Comparison of ENCODE assay signal across 12 cellular contexts in genomic region chr1:161092621-161093028, GRCh38. TPM values are rescaled to one million over a fixed set of nuclear protein-coding genes. Genes with fewer than 3 reads are reported as not detected.
DNase-seq lines count a peak whose midpoint lies in the region; ATAC-seq and TF ChIP-seq lines count a peak whose summit lies in the region.
"Had no signal": no experiment of that assay in that cellular context is flagged by ENCODE, and none has a peak within 500 bp of the region (broad histone marks: within the 10 kb centered on the region; RNA-seq: fewer than 3 reads in every experiment).

No MANE protein-coding gene starts in this region.

- no peaks in the 10 kb centered on the region; the same call in 1 of the 2 replicates for H3K4me1 ChIP-seq in GM23338 (ENCODE audit: insufficient read depth)

- H3K36me3 Mint-ChIP-seq in GM23338 (ENCODE audit: low read depth) = no peaks in the 10 kb centered on the region

- H3K4me3 Mint-ChIP-seq in GM23338 = no peak overlapping the region

- H3K9me2 ChIP-seq in GM23338 (ENCODE audit: insufficient read depth) = no peaks in the 10 kb centered on the region

- H3K27me3 ChIP-seq in GM23338 (ENCODE audit: insufficient read depth) = no peaks in the 10 kb centered on the region
- H3K27me3 ChIP-seq: BLaER1 had no signal

- H3K4me3 ChIP-seq in GM23338 = no peak overlapping the region
- H3K4me3 ChIP-seq: BLaER1, coronary artery had no signal

- DNase-seq in A172 (ENCODE audit: low spot score) (peak; percentile 72), glomerular visceral epithelial cell (ENCODE audit: extremely low spot score) (peak; percentile 30), COR-L47 (lab: John Stamatoyannopoulos, UW) (no peak), GM23338 (ENCODE audit: low spot score) (no peak), NCI-H187 treated with DMSO at 0.1 percent for 48 hours (lab: John Stamatoyannopoulos, UW) (no peak), NAMALWA (ENCODE audit: low spot score) (no peak)
- DNase-seq in activated CD8-positive, alpha-beta memory T cell treated with anti-CD3 and anti-CD28 coated beads, Interleukin-2, amount 50 U/mL, for 4 hours = peak; percentile 51
- DNase-seq: naive thymus-derived CD8-positive, alpha-beta T cell had no signal

- ATAC-seq in HG02610 (IDR thresholded peaks at IDR 0.05; ENCODE audit: unreplicated experiment) = peak; percentile 40
- ATAC-seq in GM23338 = no peak

- peaks cover 11% of the 10 kb centered on the region for H3K4me1 Mint-ChIP-seq in GM23338

- no peaks in the 10 kb centered on the region for H3K36me3 ChIP-seq in GM23338 (ENCODE audit: insufficient read depth)
- H3K36me3 ChIP-seq: BLaER1 had no signal

- peaks cover 7% of the 10 kb centered on the region for H3K27me3 Mint-ChIP-seq in GM23338 (ENCODE audit: insufficient read depth, low read depth, poor library complexity)

- H3K27ac Mint-ChIP-seq in GM23338 = no peak overlapping the region

- no peak overlapping the region for H3K4me2 ChIP-seq in GM23338
- H3K4me2 ChIP-seq: BLaER1 had no signal

- TF ChIP-seq CTCF in GM23338 (conservative IDR thresholded peaks at IDR 0.05; ENCODE audit: low read depth in 2 of 2) = no peak

- no peaks in the 10 kb centered on the region for H3K79me2 ChIP-seq in GM23338 (replicated peaks; ENCODE audit: insufficient read depth)

- H3F3A ChIP-seq in GM23338 (replicated peaks; ENCODE audit: low read depth) = no peaks in the 10 kb centered on the region

- no peak overlapping the region for H3K27ac ChIP-seq in GM23338 (ENCODE audit: low read depth)
- H3K27ac ChIP-seq: BLaER1, coronary artery had no signal

- H4K20me1 ChIP-seq in GM23338 (replicated peaks; ENCODE audit: insufficient read depth) = no peaks in the 10 kb centered on the region
- H4K20me1 ChIP-seq: BLaER1 had no signal

- no peak overlapping the region for H2AFZ ChIP-seq in GM23338

- H3K9me3 Mint-ChIP-seq in GM23338 = peaks cover 2% of the 10 kb centered on the region; the same call in 1 of the 3 replicates

TF ChIP-seq in GM23338, 12 proteins besides CTCF, POLR2A, EP300 and RAD21:
- TF ChIP-seq ZNF462 (CRISPR knock-in tag; IDR thresholded peaks at IDR 0.05) = no peak
- TF ChIP-seq CREB1 (CRISPR knock-in tag; IDR thresholded peaks at IDR 0.05; ENCODE audit: low read depth) = no peak
- TF ChIP-seq NANOG (IDR thresholded peaks at IDR 0.05; ENCODE audit: borderline replicate concordance) = no peak
- TF ChIP-seq ZNF114 (CRISPR knock-in tag; IDR thresholded peaks at IDR 0.05) = no peak
- TF ChIP-seq REST (IDR thresholded peaks at IDR 0.05; ENCODE audit: unreplicated experiment) = no peak

RNA-seq across cellular contexts. Expression of gene NECTIN4, which starts 3.3 kb away (rescaled TPM):
- total RNA-seq in A172 (2014; rRNA removed; shearing (Covaris generic)) = 1.6 and 2.2 TPM in 2 replicates
- total RNA-seq in GM23338 (2014; rRNA removed; shearing (Covaris generic)) = not detected in 2 replicates
- polyA plus RNA-seq in GM23338 (2016; fragmentation: Nextera tagmentation; extraction: Ambion mirVana) = 0.16 and 0.42 TPM in 2 replicates
- total RNA-seq: naive thymus-derived CD8-positive, alpha-beta T cell had no signal
- polyA plus RNA-seq: naive thymus-derived CD8-positive, alpha-beta T cell had no signal

RNA-seq across cellular contexts. Expression of gene KLHDC9, which starts 5.5 kb away (rescaled TPM):
- total RNA-seq in A172 (2014; rRNA removed; shearing (Covaris generic)) = 3.8 and 4.0 TPM in 2 replicates
- total RNA-seq in GM23338 (2014; rRNA removed; shearing (Covaris generic)) = 5.6 and 6.3 TPM in 2 replicates
- 6.6 and 7.2 TPM in 2 replicates for polyA plus RNA-seq in GM23338 (2016; fragmentation: Nextera tagmentation; extraction: Ambion mirVana)
- total RNA-seq: H4 had no signal

RNA-seq across cellular contexts. Expression of gene ARHGAP30, which starts 22.9 kb away (rescaled TPM):
- total RNA-seq in A172 (2014; rRNA removed; shearing (Covaris generic)) = 0.07 and 0.38 TPM in 2 replicates
- total RNA-seq in GM23338 (2014; rRNA removed; shearing (Covaris generic)) = 0.19 TPM in 1 of 2 replicates, not detected in the other
- 0.45 and 1.0 TPM in 2 replicates for polyA plus RNA-seq in GM23338 (2016; fragmentation: Nextera tagmentation; extraction: Ambion mirVana)

RNA-seq across cellular contexts. Expression of gene PFDN2, which starts 25.2 kb away (rescaled TPM):
- total RNA-seq in A172 (2014; rRNA removed; shearing (Covaris generic)) = 197 and 218 TPM in 2 replicates
- 19.7 and 45.6 TPM in 2 replicates for total RNA-seq in GM23338 (2014; rRNA removed; shearing (Covaris generic))
- polyA plus RNA-seq in GM23338 (2016; fragmentation: Nextera tagmentation; extraction: Ambion mirVana) = 352 and 395 TPM in 2 replicates

RNA-seq across cellular contexts. Expression of gene NIT1, which starts 25.3 kb away (rescaled TPM):
- total RNA-seq in A172 (2014; rRNA removed; shearing (Covaris generic)) = 26.8 and 27.8 TPM in 2 replicates
- 29.7 and 35.9 TPM in 2 replicates for total RNA-seq in GM23338 (2014; rRNA removed; shearing (Covaris generic))
- polyA plus RNA-seq in GM23338 (2016; fragmentation: Nextera tagmentation; extraction: Ambion mirVana) = 38.0 and 43.0 TPM in 2 replicates

Comparison
In these comparisons a context has a peak if more than half of its experiments do, and no peak if none do; other contexts are left out.
1. DNase-seq: peak in A172 (single experiment), activated CD8-positive, alpha-beta memory T cell treated with anti-CD3 and anti-CD28 coated beads, Interleukin-2, amount 50 U/mL, for 4 hours (single experiment) and glomerular visceral epithelial cell (single experiment); none in COR-L47 (single experiment), GM23338 (single experiment), NCI-H187 treated with DMSO at 0.1 percent for 48 hours (single experiment) and NAMALWA (single experiment).